In genomic region chr13:46492946-46493345, GRCh38 we compare ENCODE assay signal across 9 cellular contexts.
DNase-seq lines count a peak whose midpoint lies in the region; ATAC-seq and TF ChIP-seq lines count a peak whose summit lies in the region.
"Had no signal": no experiment of that assay in that cellular context is flagged by ENCODE, and none has a peak within 500 bp of the region (broad histone marks: within the 10 kb centered on the region; RNA-seq: fewer than 3 reads in every experiment).

No MANE protein-coding gene starts in this region.

- H3K4me1 Mint-ChIP-seq in type B pancreatic cell (ENCODE audit: unreplicated experiment), result peaks cover 28% of the 10 kb centered on the region
- H3K4me1 Mint-ChIP-seq in activated naive CD8-positive, alpha-beta T cell treated with anti-CD3 and anti-CD28 coated beads, Interleukin-2, amount 50 U/mL, for 24 hours, result no peaks in the 10 kb centered on the region
- H3K4me1 Mint-ChIP-seq: activated naive CD4-positive, alpha-beta T cell treated with anti-CD3 and anti-CD28 coated beads, Interleukin-2, amount 50 U/mL, for 24 hours had no signal

- peak; percentile 86 for TF ChIP-seq CTCF in type B pancreatic cell (conservative IDR thresholded peaks at IDR 0.05)

- no peaks in the 10 kb centered on the region for H3K9me3 Mint-ChIP-seq in type B pancreatic cell
- no peaks in the 10 kb centered on the region for H3K9me3 Mint-ChIP-seq in activated naive CD8-positive, alpha-beta T cell treated with anti-CD3 and anti-CD28 coated beads, Interleukin-2, amount 50 U/mL, for 24 hours
- H3K9me3 Mint-ChIP-seq: activated naive CD4-positive, alpha-beta T cell treated with anti-CD3 and anti-CD28 coated beads, Interleukin-2, amount 50 U/mL, for 24 hours had no signal

- DNase-seq in NOMO-1 (lab: John Stamatoyannopoulos, UW; ENCODE audit: unreplicated experiment in 2 of 2) (peak; percentile 16 to 50), NOMO-1 treated with dmso at 0.1 percent for 144 hours (lab: John Stamatoyannopoulos, UW; ENCODE audit: unreplicated experiment) (no peak), NAMALWA (ENCODE audit: low spot score) (peak; percentile 66), astrocyte of the hippocampus (ENCODE audit: low read depth, low spot score) (peak; percentile 69), islet precursor cell (peak; percentile 58), type B pancreatic cell (ENCODE audit: extremely low spot score, unreplicated experiment) (no peak)
- no peak for DNase-seq in activated naive CD8-positive, alpha-beta T cell treated with anti-CD3 and anti-CD28 coated beads, Interleukin-2, amount 50 U/mL, for 24 hours
- no peak for DNase-seq in NK-92 treated with Interleukin-12 subunit alpha and Interleukin-12 subunit beta, amount 100 ng/mL, for 24 hours (lab: John Stamatoyannopoulos, UW)

- no peak for ATAC-seq in activated naive CD8-positive, alpha-beta T cell treated with anti-CD3 and anti-CD28 coated beads, Interleukin-2, amount 50 U/mL, for 24 hours

- H3K27me3 Mint-ChIP-seq in type B pancreatic cell, result peaks cover 3% of the 10 kb centered on the region
- no peaks in the 10 kb centered on the region for H3K27me3 Mint-ChIP-seq in activated naive CD8-positive, alpha-beta T cell treated with anti-CD3 and anti-CD28 coated beads, Interleukin-2, amount 50 U/mL, for 24 hours
- H3K27me3 Mint-ChIP-seq: activated naive CD4-positive, alpha-beta T cell treated with anti-CD3 and anti-CD28 coated beads, Interleukin-2, amount 50 U/mL, for 24 hours had no signal

- no peak overlapping the region for H3K27ac Mint-ChIP-seq in type B pancreatic cell
- no peak overlapping the region for H3K27ac Mint-ChIP-seq in activated naive CD8-positive, alpha-beta T cell treated with anti-CD3 and anti-CD28 coated beads, Interleukin-2, amount 50 U/mL, for 24 hours
- H3K27ac Mint-ChIP-seq: activated naive CD4-positive, alpha-beta T cell treated with anti-CD3 and anti-CD28 coated beads, Interleukin-2, amount 50 U/mL, for 24 hours had no signal

- H3K36me3 Mint-ChIP-seq in type B pancreatic cell, result no peaks in the 10 kb centered on the region
- no peaks in the 10 kb centered on the region for H3K36me3 Mint-ChIP-seq in activated naive CD8-positive, alpha-beta T cell treated with anti-CD3 and anti-CD28 coated beads, Interleukin-2, amount 50 U/mL, for 24 hours (ENCODE audit: low read depth)
- H3K36me3 Mint-ChIP-seq: activated naive CD4-positive, alpha-beta T cell treated with anti-CD3 and anti-CD28 coated beads, Interleukin-2, amount 50 U/mL, for 24 hours had no signal

- no peak overlapping the region for H3K4me3 Mint-ChIP-seq in type B pancreatic cell
- H3K4me3 Mint-ChIP-seq in activated naive CD8-positive, alpha-beta T cell treated with anti-CD3 and anti-CD28 coated beads, Interleukin-2, amount 50 U/mL, for 24 hours, result no peak overlapping the region
- H3K4me3 Mint-ChIP-seq: activated naive CD4-positive, alpha-beta T cell treated with anti-CD3 and anti-CD28 coated beads, Interleukin-2, amount 50 U/mL, for 24 hours had no signal

Comparison
In these comparisons a context has a peak if more than half of its experiments do, and no peak if none do; other contexts are left out.
1. DNase-seq: peak in NOMO-1 (2 of 2), NAMALWA (single experiment), astrocyte of the hippocampus (single experiment) and islet precursor cell (single experiment); none in NOMO-1 treated with dmso at 0.1 percent for 144 hours (single experiment), type B pancreatic cell (single experiment), activated naive CD8-positive, alpha-beta T cell treated with anti-CD3 and anti-CD28 coated beads, Interleukin-2, amount 50 U/mL, for 24 hours (single experiment) and NK-92 treated with Interleukin-12 subunit alpha and Interleukin-12 subunit beta, amount 100 ng/mL, for 24 hours (single experiment).